Comparison of ENCODE assay signal across 8 cellular contexts in genomic region chr3:129195731-129196256, GRCh38. TPM values are rescaled to one million over a fixed set of nuclear protein-coding genes. Genes with fewer than 3 reads are reported as not detected.
A peak's percentile ranks its signal among the peaks of the same experiment; 100 is the strongest.
DNase-seq lines count a peak whose midpoint lies in the region; ATAC-seq lines count a peak whose summit lies in the region.

No MANE protein-coding gene starts in this region.

- CTCF ChIA-PET in activated naive CD4-positive, alpha-beta T cell treated with anti-CD3 and anti-CD28 coated beads, Interleukin-2, amount 10 ng/mL, durations not matched to agents 7 days and 5 days (lab: Charles Lee): interaction anchor here (0.7 to 3.0 kb wide), 2 partner anchors 10 to 50 kb away, joined by 5 to 9 read pairs; no protein-coding TSS in a partner anchor

- H3K36me3 Mint-ChIP-seq in activated naive CD4-positive, alpha-beta T cell treated with anti-CD3 and anti-CD28 coated beads, Interleukin-2, amount 10 ng/mL, durations not matched to agents 7 days and 5 days: peaks cover 2% of the 10 kb centered on the region

- H3K4me1 Mint-ChIP-seq in activated naive CD4-positive, alpha-beta T cell treated with anti-CD3 and anti-CD28 coated beads, Interleukin-2, amount 10 ng/mL, durations not matched to agents 7 days and 5 days: peaks cover 10% of the 10 kb centered on the region

- H3K9me3 Mint-ChIP-seq in activated naive CD4-positive, alpha-beta T cell treated with anti-CD3 and anti-CD28 coated beads, Interleukin-2, amount 10 ng/mL, durations not matched to agents 7 days and 5 days: no peaks in the 10 kb centered on the region

- ATAC-seq in HG02588 (IDR thresholded peaks at IDR 0.05; ENCODE audit: unreplicated experiment) (no peak), HG03039 (IDR thresholded peaks at IDR 0.05; ENCODE audit: unreplicated experiment) (no peak)

- no peaks in the 10 kb centered on the region for H3K27me3 Mint-ChIP-seq in activated naive CD4-positive, alpha-beta T cell treated with anti-CD3 and anti-CD28 coated beads, Interleukin-2, amount 10 ng/mL, durations not matched to agents 7 days and 5 days

- H3K4me3 Mint-ChIP-seq in activated naive CD4-positive, alpha-beta T cell treated with anti-CD3 and anti-CD28 coated beads, Interleukin-2, amount 10 ng/mL, durations not matched to agents 7 days and 5 days: no peak overlapping the region

- peak in 13 of 14 donors; percentile 14 to 88 (median 67) for DNase-seq in C1 segment of cervical spinal cord (lab: John Stamatoyannopoulos, UW)
- DNase-seq in NOMO-1 treated with DMSO at 0.1 percent for 48 hours (lab: John Stamatoyannopoulos, UW; ENCODE audit: unreplicated experiment): peak; percentile 93
- DNase-seq in dermis microvascular lymphatic vessel endothelial cell (ENCODE audit: low read depth in 2 of 2): peak; percentile 69 to 75
- DNase-seq in midbrain (lab: John Stamatoyannopoulos, UW): peak; percentile 77
- DNase-seq in stimulated activated CD4-positive, alpha-beta T cell treated with anti-CD3 and anti-CD28 coated beads, Interleukin-4, amount 100 ng/mL, for 1 hour: no peak
- no peak for DNase-seq in activated naive CD4-positive, alpha-beta T cell treated with anti-CD3 and anti-CD28 coated beads, Interleukin-2, amount 10 ng/mL, durations not matched to agents 7 days and 5 days

- H3K27ac Mint-ChIP-seq in activated naive CD4-positive, alpha-beta T cell treated with anti-CD3 and anti-CD28 coated beads, Interleukin-2, amount 10 ng/mL, durations not matched to agents 7 days and 5 days: no peak overlapping the region

RNA-seq across cellular contexts. Expression of gene CNBP, which starts 12.1 kb away (rescaled TPM):
- 238 and 273 TPM in 2 replicates for total RNA-seq in dermis microvascular lymphatic vessel endothelial cell

RNA-seq across cellular contexts. Expression of gene ISY1, which starts 34.9 kb away (rescaled TPM):
- 40.8 and 60.1 TPM in 2 replicates for total RNA-seq in dermis microvascular lymphatic vessel endothelial cell

RNA-seq across cellular contexts. Expression of gene COPG1, which starts 53.6 kb away (rescaled TPM):
- 171 and 212 TPM in 2 replicates for total RNA-seq in dermis microvascular lymphatic vessel endothelial cell

Comparison
In these comparisons a context has a peak if more than half of its experiments do, and no peak if none do; other contexts are left out.
1. DNase-seq: peak in C1 segment of cervical spinal cord (13 of 14), NOMO-1 treated with DMSO at 0.1 percent for 48 hours (single experiment), dermis microvascular lymphatic vessel endothelial cell (2 of 2) and midbrain (single experiment); none in stimulated activated CD4-positive, alpha-beta T cell treated with anti-CD3 and anti-CD28 coated beads, Interleukin-4, amount 100 ng/mL, for 1 hour (single experiment) and activated naive CD4-positive, alpha-beta T cell treated with anti-CD3 and anti-CD28 coated beads, Interleukin-2, amount 10 ng/mL, durations not matched to agents 7 days and 5 days (single experiment).